14 cellular contexts compared by ENCODE assay signal in the genomic region with DNA sequence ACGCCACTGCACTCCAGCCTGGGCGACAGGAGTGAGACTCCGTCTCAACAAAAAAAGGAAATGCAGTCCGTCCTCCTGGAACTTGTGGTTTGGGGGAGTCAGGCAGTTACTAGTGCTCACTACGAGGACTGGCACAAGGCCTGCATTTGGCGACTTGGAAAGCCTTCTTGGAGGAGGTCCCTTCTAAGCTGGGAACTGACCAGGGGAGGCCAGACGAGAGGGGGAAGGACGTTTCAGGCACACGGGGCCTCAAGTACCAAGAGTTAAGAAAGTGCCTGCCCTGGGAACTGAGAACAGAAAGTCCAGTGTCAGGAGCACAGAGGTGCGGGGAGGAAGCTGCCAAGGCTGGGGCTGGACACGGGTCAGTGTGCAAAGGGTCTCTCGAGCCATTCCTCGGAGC.
DNase-seq lines count a peak whose midpoint lies in the region; ATAC-seq and TF ChIP-seq lines count a peak whose summit lies in the region.
"Had no signal": no experiment of that assay in that cellular context is flagged by ENCODE, and none has a peak within 500 bp of the region (broad histone marks: within the 10 kb centered on the region; RNA-seq: fewer than 3 reads in every experiment).

No MANE protein-coding gene starts in this region.

- intact Hi-C loops in head of caudate nucleus (cut with DNase I) (no loop called here), posterior cingulate gyrus (cut with DNase I) (no loop called here)

- DNase-seq in UCSD-AML1 (lab: John Stamatoyannopoulos, UW; ENCODE audit: unreplicated experiment) (peak; percentile 33), head of caudate nucleus (peak in 24 of 42 donors; percentile 37 to 79 (median 58)), posterior cingulate gyrus (peak in 6 of 10 donors; percentile 33 to 90 (median 58)), NK-92 (lab: John Stamatoyannopoulos, UW; ENCODE audit: unreplicated experiment) (no peak), T-helper 17 cell (no peak), NCI-H1105 (lab: John Stamatoyannopoulos, UW) (no peak)
- DNase-seq: activated CD4-positive, alpha-beta T cell treated with anti-CD3 and anti-CD28 coated beads for 48 hours; central memory CD4-positive, alpha-beta T cell; H7; natural killer cell; NCI-H774 had no signal

- ATAC-seq in GM19035 (IDR thresholded peaks at IDR 0.05; ENCODE audit: unreplicated experiment), result no peak
- ATAC-seq in T-helper 17 cell, result no peak
- ATAC-seq: natural killer cell had no signal

- H3K36me3 Mint-ChIP-seq in T-helper 17 cell (ENCODE audit: low read depth), result peaks cover 2% of the 10 kb centered on the region
- H3K36me3 Mint-ChIP-seq: natural killer cell had no signal

- H3K27me3 Mint-ChIP-seq in T-helper 17 cell, result no peaks in the 10 kb centered on the region

- H3K27ac ChIP-seq in C4-2B, result peak overlapping the region; percentile 90; the same call in 1 of the 2 replicates

- no peak overlapping the region for H3K27ac Mint-ChIP-seq in T-helper 17 cell
- H3K27ac Mint-ChIP-seq: activated T-helper 1 cell treated with anti-CD3 and anti-CD28 coated beads, Interleukin-12 subunit alpha, Interleukin-12 subunit beta, Interleukin-2, Interleukin-4 antibody, amounts not matched to agents 30 ng/mL and 10 ng/mL and 1 ng/mL, durations not matched to agents 14 hours and 24 hours and 36 hours; natural killer cell had no signal

- peaks cover 3% of the 10 kb centered on the region for H3K4me1 Mint-ChIP-seq in T-helper 17 cell

- no peak for TF ChIP-seq CTCF in C4-2B (conservative IDR thresholded peaks at IDR 0.05)

- no peaks in the 10 kb centered on the region for H3K9me3 ChIP-seq in T-helper 17 cell (ENCODE audit: control insufficient read depth, low read length, poor library complexity, severe bottlenecking)

- H3K4me3 Mint-ChIP-seq in T-helper 17 cell, result no peak overlapping the region
- H3K4me3 Mint-ChIP-seq: activated T-helper 1 cell treated with anti-CD3 and anti-CD28 coated beads, Interleukin-12 subunit alpha, Interleukin-12 subunit beta, Interleukin-2, Interleukin-4 antibody, amounts not matched to agents 30 ng/mL and 10 ng/mL and 1 ng/mL, durations not matched to agents 14 hours and 24 hours and 36 hours; natural killer cell had no signal

Comparison
In these comparisons a context has a peak if more than half of its experiments do, and no peak if none do; other contexts are left out.
1. DNase-seq: peak in UCSD-AML1 (single experiment), head of caudate nucleus (24 of 42) and posterior cingulate gyrus (6 of 10); none in NK-92 (single experiment), T-helper 17 cell (0 of 3) and NCI-H1105 (single experiment).